Comparison of ENCODE assay signal across 17 cellular contexts in the genomic region with DNA sequence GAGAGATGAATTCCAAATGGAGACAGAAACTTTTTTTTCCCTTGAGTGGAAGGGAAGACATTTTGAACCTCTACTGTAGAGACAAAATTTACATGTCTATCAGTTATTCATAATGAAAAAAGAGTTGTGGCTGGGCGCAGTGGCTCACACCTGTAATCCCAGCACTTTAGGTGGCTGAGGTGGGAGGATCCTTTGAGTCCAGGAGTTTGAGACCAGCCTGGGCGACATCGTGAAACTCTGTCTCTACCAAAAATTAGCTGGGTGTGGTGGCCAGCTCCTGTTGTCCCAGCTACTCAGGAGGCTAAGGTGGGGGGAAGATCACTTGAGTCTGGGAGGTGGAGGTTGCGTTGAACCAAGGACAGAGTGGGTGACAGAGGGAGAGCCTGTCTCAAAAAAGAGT. TPM values are rescaled to one million over a fixed set of nuclear protein-coding genes. Genes with fewer than 3 reads are reported as not detected.
DNase-seq lines count a peak whose midpoint lies in the region; ATAC-seq and TF ChIP-seq lines count a peak whose summit lies in the region.
"Had no signal": no experiment of that assay in that cellular context is flagged by ENCODE, and none has a peak within 500 bp of the region (broad histone marks: within the 10 kb centered on the region; RNA-seq: fewer than 3 reads in every experiment).

No MANE protein-coding gene starts in this region.

- intact Hi-C loops in activated CD4-positive, alpha-beta memory T cell treated with anti-CD3 and anti-CD28 coated beads for 36 hours (cut with micrococcal nuclease), result loop anchor here (1.0 to 10.0 kb wide), 3 partner anchors 8 to 494 kb away; no protein-coding TSS in a partner anchor

- H3K36me3 Mint-ChIP-seq in activated CD4-positive, alpha-beta T cell treated with anti-CD3 and anti-CD28 coated beads, Interleukin-2, amount 10 ng/mL, durations not matched to agents 7 days and 5 days (ENCODE audit: low read depth), result peaks cover 33% of the 10 kb centered on the region
- H3K36me3 Mint-ChIP-seq in activated CD4-positive, alpha-beta memory T cell treated with anti-CD3 and anti-CD28 coated beads for 36 hours, result peaks cover 47% of the 10 kb centered on the region
- no peaks in the 10 kb centered on the region for H3K36me3 Mint-ChIP-seq in neural crest cell (ENCODE audit: low read depth)

- H3K27ac Mint-ChIP-seq in activated CD4-positive, alpha-beta T cell treated with anti-CD3 and anti-CD28 coated beads, Interleukin-2, amount 10 ng/mL, durations not matched to agents 7 days and 5 days, result peak overlapping the region; percentile 57
- H3K27ac Mint-ChIP-seq in activated CD4-positive, alpha-beta memory T cell treated with anti-CD3 and anti-CD28 coated beads for 36 hours, result no peak overlapping the region
- H3K27ac Mint-ChIP-seq in neural crest cell (ENCODE audit: unreplicated experiment), result peak overlapping the region; percentile 85
- H3K27ac Mint-ChIP-seq: nephron progenitor cell had no signal

- H3K4me3 Mint-ChIP-seq in activated CD4-positive, alpha-beta T cell treated with anti-CD3 and anti-CD28 coated beads, Interleukin-2, amount 10 ng/mL, durations not matched to agents 7 days and 5 days, result peak overlapping the region; percentile 28
- no peak overlapping the region for H3K4me3 Mint-ChIP-seq in activated CD4-positive, alpha-beta memory T cell treated with anti-CD3 and anti-CD28 coated beads for 36 hours
- peak overlapping the region; percentile 67 for H3K4me3 Mint-ChIP-seq in neural crest cell
- H3K4me3 Mint-ChIP-seq: nephron progenitor cell had no signal

- POLR2A ChIA-PET in activated CD4-positive, alpha-beta T cell treated with anti-CD3 and anti-CD28 coated beads, Interleukin-2, amount 10 ng/mL, durations not matched to agents 7 days and 5 days (lab: Charles Lee), result no interaction called here
- POLR2A ChIA-PET in activated CD4-positive, alpha-beta memory T cell treated with anti-CD3 and anti-CD28 coated beads for 36 hours (lab: Charles Lee), result interaction anchor here (0.5 to 2.8 kb wide), 13 partner anchors 18 to 205 kb away, joined by 3 to 18 read pairs (median 4); partner anchors contain the start of gene PICALM

- TF ChIP-seq CTCF in GM12864 (IDR thresholded peaks at IDR 0.05; ENCODE audit: low read depth, low read length, missing control alignments), result no peak
- no peak for TF ChIP-seq CTCF in neural crest cell (conservative IDR thresholded peaks at IDR 0.05)

- H3K4me3 ChIP-seq in GM12864 (ENCODE audit: low read depth, low read length), result peak overlapping the region; percentile 80
- H3K4me3 ChIP-seq: A549, left ventricle myocardium inferior, sigmoid colon, thoracic aorta had no signal

- no peaks in the 10 kb centered on the region for H3K27me3 Mint-ChIP-seq in activated CD4-positive, alpha-beta T cell treated with anti-CD3 and anti-CD28 coated beads, Interleukin-2, amount 10 ng/mL, durations not matched to agents 7 days and 5 days
- H3K27me3 Mint-ChIP-seq in activated CD4-positive, alpha-beta memory T cell treated with anti-CD3 and anti-CD28 coated beads for 36 hours, result no peaks in the 10 kb centered on the region
- H3K27me3 Mint-ChIP-seq in neural crest cell (ENCODE audit: low read depth), result no peaks in the 10 kb centered on the region

- H3K4me1 Mint-ChIP-seq in activated CD4-positive, alpha-beta T cell treated with anti-CD3 and anti-CD28 coated beads, Interleukin-2, amount 10 ng/mL, durations not matched to agents 7 days and 5 days, result peaks cover 51% of the 10 kb centered on the region
- H3K4me1 Mint-ChIP-seq in activated CD4-positive, alpha-beta memory T cell treated with anti-CD3 and anti-CD28 coated beads for 36 hours (ENCODE audit: low read depth), result peaks cover 49% of the 10 kb centered on the region
- H3K4me1 Mint-ChIP-seq in neural crest cell, result peaks cover 21% of the 10 kb centered on the region

- no peak for DNase-seq in activated CD4-positive, alpha-beta T cell treated with anti-CD3 and anti-CD28 coated beads, Interleukin-2, amount 10 ng/mL, durations not matched to agents 7 days and 5 days
- DNase-seq in activated CD4-positive, alpha-beta T cell treated with anti-CD3 and anti-CD28 coated beads, Interleukin-2, amount 50 U/mL, for 4 hours, result no peak
- DNase-seq in GM12864 (ENCODE audit: low read depth) (no peak), neural crest cell (ENCODE audit: low read depth, low spot score) (no peak), NCI-H2171 treated with DMSO at 0.1 percent for 48 hours (lab: John Stamatoyannopoulos, UW) (no peak)
- DNase-seq in activated CD4-positive, alpha-beta memory T cell treated with anti-CD3 and anti-CD28 coated beads for 36 hours, result peak; percentile 68
- DNase-seq: activated CD4-positive, CD25-positive, alpha-beta regulatory T cell treated with anti-CD3 and anti-CD28 coated beads, Interleukin-2, amount 50 U/mL, for 72 hours; dermis blood vessel endothelial cell; left ventricle myocardium inferior; NCI-H1105 treated with DMSO at 0.1 percent for 48 hours; NCI-H446; nephron progenitor cell; sigmoid colon had no signal

- no peaks in the 10 kb centered on the region for H3K9me3 Mint-ChIP-seq in activated CD4-positive, alpha-beta T cell treated with anti-CD3 and anti-CD28 coated beads, Interleukin-2, amount 10 ng/mL, durations not matched to agents 7 days and 5 days
- H3K9me3 Mint-ChIP-seq in activated CD4-positive, alpha-beta memory T cell treated with anti-CD3 and anti-CD28 coated beads for 36 hours, result no peaks in the 10 kb centered on the region
- H3K9me3 Mint-ChIP-seq in neural crest cell, result no peaks in the 10 kb centered on the region
- H3K9me3 Mint-ChIP-seq: nephron progenitor cell had no signal

- CTCF ChIA-PET in activated CD4-positive, alpha-beta T cell treated with anti-CD3 and anti-CD28 coated beads, Interleukin-2, amount 10 ng/mL, durations not matched to agents 7 days and 5 days (lab: Charles Lee), result interaction anchor here (0.6 to 0.7 kb wide), 2 partner anchors 12 to 473 kb away, joined by 3 read pairs; no protein-coding TSS in a partner anchor
- CTCF ChIA-PET in activated CD4-positive, alpha-beta memory T cell treated with anti-CD3 and anti-CD28 coated beads for 36 hours (lab: Charles Lee), result interaction anchor here (1.0 to 2.0 kb wide), 5 partner anchors 26 to 302 kb away, joined by 3 to 9 read pairs (median 4); no protein-coding TSS in a partner anchor

- ATAC-seq in GM21423 (IDR thresholded peaks at IDR 0.05; ENCODE audit: unreplicated experiment), result no peak
- ATAC-seq in HG02885 (IDR thresholded peaks at IDR 0.05; ENCODE audit: poor library complexity, unreplicated experiment), result no peak
- ATAC-seq: A549 had no signal

RNA-seq across cellular contexts. Expression of gene EED, which starts 4.1 kb away (rescaled TPM):
- 10 to 100 TPM; 46.3 to 50.3 TPM for total RNA-seq in activated CD4-positive, alpha-beta T cell treated with anti-CD3 and anti-CD28 coated beads, Interleukin-2, amount 10 ng/mL, durations not matched to agents 7 days and 5 days
- total RNA-seq in activated CD4-positive, alpha-beta memory T cell treated with anti-CD3 and anti-CD28 coated beads for 36 hours, result 100 to 1,000 TPM; 170 TPM
- 39.2 and 41.8 TPM in 2 replicates for total RNA-seq in neural crest cell

RNA-seq across cellular contexts. Expression of gene HIKESHI, which starts 53.4 kb away (rescaled TPM):
- 10 to 100 TPM; 35.8 to 46.7 TPM for total RNA-seq in activated CD4-positive, alpha-beta T cell treated with anti-CD3 and anti-CD28 coated beads, Interleukin-2, amount 10 ng/mL, durations not matched to agents 7 days and 5 days
- total RNA-seq in activated CD4-positive, alpha-beta memory T cell treated with anti-CD3 and anti-CD28 coated beads for 36 hours, result 10 to 100 TPM; 53.1 to 55.1 TPM
- 52.6 and 56.7 TPM in 2 replicates for total RNA-seq in neural crest cell
